ENCODE assay signal across 16 cellular contexts in the genomic region with DNA sequence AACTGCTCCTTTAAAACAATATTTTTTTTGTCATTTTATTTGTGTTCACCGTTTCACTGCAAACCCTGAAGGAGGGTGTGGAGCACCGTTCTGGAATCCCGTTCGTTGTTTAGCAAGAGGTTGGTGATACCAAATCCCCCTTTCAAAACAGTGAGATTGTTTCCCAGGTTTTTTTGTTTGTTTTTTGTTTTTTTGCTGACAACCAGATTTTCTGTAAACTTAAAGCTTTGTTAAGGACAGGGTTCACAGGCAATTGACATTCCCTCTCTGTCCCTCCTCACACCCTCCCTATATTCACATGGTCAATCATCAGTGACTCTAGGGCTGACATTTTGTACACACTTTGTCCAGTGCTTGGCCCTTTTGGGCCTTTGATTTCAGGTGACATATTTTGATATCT. TPM values are rescaled to one million over a fixed set of nuclear protein-coding genes. Genes with fewer than 3 reads are reported as not detected.
DNase-seq lines count a peak whose midpoint lies in the region; ATAC-seq and TF ChIP-seq lines count a peak whose summit lies in the region.
"Had no signal": no experiment of that assay in that cellular context is flagged by ENCODE, and none has a peak within 500 bp of the region (broad histone marks: within the 10 kb centered on the region; RNA-seq: fewer than 3 reads in every experiment).

No MANE protein-coding gene starts in this region.

- no peaks in the 10 kb centered on the region for H3K27me3 ChIP-seq in GM23338 (ENCODE audit: insufficient read depth)
- H3K27me3 ChIP-seq in GM23248 (replicated peaks; ENCODE audit: insufficient read depth), result no peaks in the 10 kb centered on the region
- H3K27me3 ChIP-seq: BLaER1 treated with 17β-estradiol and CSF1 and Interleukin-3, amounts not matched to agents 10 nM and 100 nM had no signal

- H3K4me2 ChIP-seq in GM23338 (no peak overlapping the region), GM23248 (ENCODE audit: unreplicated experiment) (no peak overlapping the region)
- H3K4me2 ChIP-seq: BLaER1 treated with 17β-estradiol and CSF1 and Interleukin-3, amounts not matched to agents 10 nM and 100 nM had no signal

- H3F3A ChIP-seq in GM23338 (replicated peaks; ENCODE audit: low read depth), result peaks cover 16% of the 10 kb centered on the region
- H3F3A ChIP-seq in GM23248 (ENCODE audit: insufficient read depth), result peaks cover 13% of the 10 kb centered on the region

- TF ChIP-seq CTCF in GM23338 (conservative IDR thresholded peaks at IDR 0.05; ENCODE audit: low read depth in 2 of 2) (no peak), WTC11 (IDR thresholded peaks at IDR 0.05) (no peak), nephron progenitor cell (IDR thresholded peaks at IDR 0.05) (no peak), type B pancreatic cell (conservative IDR thresholded peaks at IDR 0.05) (no peak)

- H4K20me1 ChIP-seq in GM23338 (replicated peaks; ENCODE audit: insufficient read depth), result peaks cover 50% of the 10 kb centered on the region
- no peaks in the 10 kb centered on the region; the same call in 1 of the 2 replicates for H4K20me1 ChIP-seq in GM23248 (ENCODE audit: insufficient read depth)

- H2AFZ ChIP-seq in GM23338, result no peak overlapping the region
- no peak overlapping the region for H2AFZ ChIP-seq in GM23248

- H3K4me1 ChIP-seq in GM23338 (ENCODE audit: insufficient read depth) (no peaks in the 10 kb centered on the region), GM23248 (ENCODE audit: insufficient read depth) (peaks cover 12% of the 10 kb centered on the region)

- no peak for ATAC-seq in GM23338
- no peak for ATAC-seq in WTC11
- ATAC-seq: GM12878 had no signal

- H3K9ac ChIP-seq in GM23248, result no peak overlapping the region
- H3K9ac ChIP-seq: BLaER1 treated with 17β-estradiol and CSF1 and Interleukin-3, amounts not matched to agents 10 nM and 100 nM had no signal

- H3K4me3 Mint-ChIP-seq in GM23338 (no peak overlapping the region), WTC11 (no peak overlapping the region), nephron progenitor cell (no peak overlapping the region), type B pancreatic cell (no peak overlapping the region)
- H3K4me3 Mint-ChIP-seq: CD4-positive, CD25-positive, alpha-beta regulatory T cell; H9 had no signal

- H3K4me3 ChIP-seq in GM23338, result no peak overlapping the region
- no peak overlapping the region for H3K4me3 ChIP-seq in GM23248
- H3K4me3 ChIP-seq: BLaER1 treated with 17β-estradiol and CSF1 and Interleukin-3, amounts not matched to agents 10 nM and 100 nM; GM12878 had no signal

- H3K9me3 Mint-ChIP-seq in GM23338 (no peaks in the 10 kb centered on the region), WTC11 (no peaks in the 10 kb centered on the region), nephron progenitor cell (no peaks in the 10 kb centered on the region), type B pancreatic cell (no peaks in the 10 kb centered on the region)
- H3K9me3 Mint-ChIP-seq: CD4-positive, CD25-positive, alpha-beta regulatory T cell; H9 had no signal

- H3K36me3 Mint-ChIP-seq in GM23338 (ENCODE audit: low read depth), result peaks cover 88% of the 10 kb centered on the region
- H3K36me3 Mint-ChIP-seq in WTC11, result peaks cover 68% of the 10 kb centered on the region
- H3K36me3 Mint-ChIP-seq in nephron progenitor cell (ENCODE audit: low read depth), result peaks cover 62% of the 10 kb centered on the region
- H3K36me3 Mint-ChIP-seq in type B pancreatic cell, result peaks cover 46% of the 10 kb centered on the region

- H3K36me3 ChIP-seq in GM23338 (ENCODE audit: insufficient read depth), result peaks cover 52% of the 10 kb centered on the region
- H3K36me3 ChIP-seq in GM23248 (ENCODE audit: low read depth), result peaks cover 7% of the 10 kb centered on the region

- POLR2A ChIA-PET in WTC11 (lab: Charles Lee), result no interaction called here

- DNase-seq in GM23338 (ENCODE audit: low spot score) (no peak), WTC11 (ENCODE audit: low spot score) (no peak), nephron progenitor cell (no peak), type B pancreatic cell (ENCODE audit: extremely low spot score, unreplicated experiment) (no peak), NCI-H82 (lab: John Stamatoyannopoulos, UW) (no peak), NCI-H748 (lab: John Stamatoyannopoulos, UW; ENCODE audit: unreplicated experiment) (no peak), GM23248 (no peak)
- DNase-seq: AML-193; CD4-positive, CD25-positive, alpha-beta regulatory T cell; DMS53; GOT3; H9; KG1 had no signal

- 97 to 100% methylated on average over 4 of the region's 4 CpGs for WGBS in GM23248 (ENCODE audit: low coverage in 1 of 2, low lambda C conversion rate in 2 of 2, missing lambda C conversion rate in 2 of 2), 2 experiments

- H3K9me2 ChIP-seq in GM23338 (ENCODE audit: insufficient read depth), result no peaks in the 10 kb centered on the region
- no peaks in the 10 kb centered on the region for H3K9me2 ChIP-seq in GM23248 (ENCODE audit: insufficient read depth)

- no peaks in the 10 kb centered on the region for H3K9me3 ChIP-seq in GM23248 (ENCODE audit: low read depth)
- H3K9me3 ChIP-seq: BLaER1 treated with 17β-estradiol and CSF1 and Interleukin-3, amounts not matched to agents 10 nM and 100 nM had no signal

- in situ Hi-C loops in GM23248 (cut with MboI), result no loop called here

- H3K27ac ChIP-seq in GM23338 (ENCODE audit: low read depth), result peak overlapping the region; percentile 45
- no peak overlapping the region for H3K27ac ChIP-seq in GM23248
- H3K27ac ChIP-seq: BLaER1 treated with 17β-estradiol and CSF1 and Interleukin-3, amounts not matched to agents 10 nM and 100 nM; HL-60 had no signal

- peaks cover 67% of the 10 kb centered on the region for H3K79me2 ChIP-seq in GM23338 (replicated peaks; ENCODE audit: insufficient read depth)
- peaks cover 71% of the 10 kb centered on the region for H3K79me2 ChIP-seq in GM23248 (ENCODE audit: insufficient read depth)

- H3K27ac Mint-ChIP-seq in GM23338, result no peak overlapping the region
- H3K27ac Mint-ChIP-seq in WTC11, result 0 out of 2 replicates have a peak overlapping the region, but pooled peaks have one; percentile 25
- peak overlapping the region; percentile 69 for H3K27ac Mint-ChIP-seq in nephron progenitor cell
- H3K27ac Mint-ChIP-seq in type B pancreatic cell, result peak overlapping the region; percentile 33

- H3K4me1 Mint-ChIP-seq in GM23338 (peaks cover 9% of the 10 kb centered on the region), WTC11 (peaks cover 5% of the 10 kb centered on the region), nephron progenitor cell (peaks cover 3% of the 10 kb centered on the region), type B pancreatic cell (ENCODE audit: unreplicated experiment) (peaks cover 29% of the 10 kb centered on the region)

- no peaks in the 10 kb centered on the region for H3K27me3 Mint-ChIP-seq in GM23338 (ENCODE audit: insufficient read depth, low read depth, poor library complexity)
- no peaks in the 10 kb centered on the region for H3K27me3 Mint-ChIP-seq in WTC11 (ENCODE audit: low read depth)
- no peaks in the 10 kb centered on the region for H3K27me3 Mint-ChIP-seq in nephron progenitor cell (ENCODE audit: low read depth, poor library complexity)
- no peaks in the 10 kb centered on the region for H3K27me3 Mint-ChIP-seq in type B pancreatic cell
- H3K27me3 Mint-ChIP-seq: CD4-positive, CD25-positive, alpha-beta regulatory T cell had no signal

- CTCF ChIA-PET in WTC11 (lab: Charles Lee), result interaction anchor here (1.4 kb wide), 1 partner anchor 8 kb away, joined by 10 read pairs; no protein-coding TSS in a partner anchor

TF ChIP-seq in GM23338, 12 proteins besides CTCF, POLR2A, EP300 and RAD21 (continues in another document):
- TF ChIP-seq JUNB (IDR thresholded peaks at IDR 0.05; ENCODE audit: unreplicated experiment) (no peak), POLR2AphosphoS5 (IDR thresholded peaks at IDR 0.05; ENCODE audit: low read depth) (no peak), NANOG (IDR thresholded peaks at IDR 0.05; ENCODE audit: borderline replicate concordance) (no peak), ZNF114 (CRISPR knock-in tag; IDR thresholded peaks at IDR 0.05) (no peak), EZH2phosphoT487 (IDR thresholded peaks at IDR 0.05; ENCODE audit: unreplicated experiment) (no peak)

TF ChIP-seq in WTC11, 78 proteins besides CTCF, POLR2A, EP300 and RAD21:
- TF ChIP-seq TEAD1 (CRISPR knock-in tag; IDR thresholded peaks at IDR 0.05) (no peak), NR1H2 (CRISPR knock-in tag; IDR thresholded peaks at IDR 0.05) (no peak)
- TF ChIP-seq, protein P1, sequence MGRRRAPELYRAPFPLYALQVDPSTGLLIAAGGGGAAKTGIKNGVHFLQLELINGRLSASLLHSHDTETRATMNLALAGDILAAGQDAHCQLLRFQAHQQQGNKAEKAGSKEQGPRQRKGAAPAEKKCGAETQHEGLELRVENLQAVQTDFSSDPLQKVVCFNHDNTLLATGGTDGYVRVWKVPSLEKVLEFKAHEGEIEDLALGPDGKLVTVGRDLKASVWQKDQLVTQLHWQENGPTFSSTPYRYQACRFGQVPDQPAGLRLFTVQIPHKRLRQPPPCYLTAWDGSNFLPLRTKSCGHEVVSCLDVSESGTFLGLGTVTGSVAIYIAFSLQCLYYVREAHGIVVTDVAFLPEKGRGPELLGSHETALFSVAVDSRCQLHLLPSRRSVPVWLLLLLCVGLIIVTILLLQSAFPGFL (CRISPR knock-in tag; IDR thresholded peaks at IDR 0.05; ENCODE audit: borderline replicate concordance), result no peak

RNA-seq across cellular contexts. Expression of a gene that starts 21.0 kb away (rescaled TPM):
- 0.63 TPM in 1 of 2 replicates, not detected in the other for total RNA-seq in GM23338 (2014; rRNA removed; shearing (Covaris generic))
- 0.50 and 0.68 TPM in 2 replicates for polyA plus RNA-seq in GM23338 (2016; fragmentation: Nextera tagmentation; extraction: Ambion mirVana)
- total RNA-seq in WTC11 (2021), result 0.50 to 0.92 TPM (median 0.89 TPM) in 3 replicates
- 2.5 and 4.8 TPM in 2 replicates for total RNA-seq in type B pancreatic cell (ENCODE audit: low replicate concordance)
- total RNA-seq in GM23248 (2014; rRNA removed; shearing (Covaris generic)), result 0.25 and 4.2 TPM in 2 replicates
- 0.89 and 1.0 TPM in 2 replicates for polyA plus RNA-seq in GM23248 (2016; fragmentation: Nextera tagmentation; extraction: Ambion mirVana)

RNA-seq across cellular contexts. Expression of a gene that starts 21.2 kb away (rescaled TPM):
- 267 and 302 TPM in 2 replicates for total RNA-seq in GM23338 (2014; rRNA removed; shearing (Covaris generic))
- 244 TPM in 2 replicates for polyA plus RNA-seq in GM23338 (2016; fragmentation: Nextera tagmentation; extraction: Ambion mirVana)
- total RNA-seq in WTC11 (2021), result 205 to 233 TPM (median 227 TPM) in 3 replicates
- total RNA-seq in type B pancreatic cell (ENCODE audit: low replicate concordance), result 184 and 206 TPM in 2 replicates
- total RNA-seq in GM23248 (2014; rRNA removed; shearing (Covaris generic)), result 339 and 368 TPM in 2 replicates
- polyA plus RNA-seq in GM23248 (2016; fragmentation: Nextera tagmentation; extraction: Ambion mirVana), result 370 and 379 TPM in 2 replicates
